Comparison of ENCODE assay signal across 23 cellular contexts in genomic region chr13:33318037-33318436, GRCh38. TPM values are rescaled to one million over a fixed set of nuclear protein-coding genes. Genes with fewer than 3 reads are reported as not detected.
DNase-seq lines count a peak whose midpoint lies in the region; ATAC-seq, FAIRE-seq and TF ChIP-seq lines count a peak whose summit lies in the region.
"Had no signal": no experiment of that assay in that cellular context is flagged by ENCODE, and none has a peak within 500 bp of the region (broad histone marks: within the 10 kb centered on the region; RNA-seq: fewer than 3 reads in every experiment).

No MANE protein-coding gene starts in this region.

- intact Hi-C loops in dorsolateral prefrontal cortex (cut with DNase I) = no loop called here

- H3K27ac ChIP-seq in HEK293 (ENCODE audit: extremely low read depth, low read depth, low read length) (no peak overlapping the region), dorsolateral prefrontal cortex (no peak overlapping the region)
- H3K27ac ChIP-seq: 22Rv1, BLaER1, C4-2B had no signal

- no peaks in the 10 kb centered on the region for H3K4me1 ChIP-seq in HEK293 (ENCODE audit: control insufficient read depth, insufficient read depth, low read length)
- H3K4me1 ChIP-seq: BLaER1, Caco-2 had no signal

- no peaks in the 10 kb centered on the region for H3K27me3 ChIP-seq in bronchial epithelial cell (ENCODE audit: control insufficient read depth, insufficient read depth, low read length)
- H3K27me3 ChIP-seq in dorsolateral prefrontal cortex = no peaks in the 10 kb centered on the region
- H3K27me3 ChIP-seq: BLaER1 had no signal

- ATAC-seq in GM19035 (IDR thresholded peaks at IDR 0.05; ENCODE audit: unreplicated experiment) = no peak
- ATAC-seq: CD8-positive, alpha-beta T cell had no signal

- TF ChIP-seq CTCF in HEK293 (tag by site-specific recombination; IDR thresholded peaks at IDR 0.05) (no peak), bronchial epithelial cell (IDR thresholded peaks at IDR 0.05; ENCODE audit: insufficient read depth, low read length, severe bottlenecking) (no peak), dorsolateral prefrontal cortex (IDR thresholded peaks at IDR 0.05 in 54 of 56, conservative IDR thresholded peaks at IDR 0.05 in 2 of 56; ENCODE audit: low read depth in 1 of 56, partially characterized antibody in 56 of 56) (no peak)

- CTCF ChIA-PET in HEK293 (lab: Yijun Ruan, JAX) = no interaction called here

- H3K4me3 ChIP-seq in HEK293 (ENCODE audit: low read depth, low read length) (no peak overlapping the region), bronchial epithelial cell (ENCODE audit: low read depth, low read length) (no peak overlapping the region), dorsolateral prefrontal cortex (no peak overlapping the region)
- H3K4me3 ChIP-seq: BLaER1, HAP-1 had no signal

- H3K36me3 ChIP-seq in HEK293 (ENCODE audit: control insufficient read depth in 2 of 2, insufficient read depth in 1 of 2, low read length in 2 of 2) (no peaks in the 10 kb centered on the region), bronchial epithelial cell (ENCODE audit: control insufficient read depth, insufficient read depth, low read length) (no peaks in the 10 kb centered on the region)
- H3K36me3 ChIP-seq: BLaER1, HAP-1 had no signal

- no peak for FAIRE-seq in bronchial epithelial cell (lab: Jason Lieb, UNC)
- FAIRE-seq: A204.1, D721Med, GM12891, H54 had no signal

- POLR2A ChIA-PET in HEK293 (lab: Yijun Ruan, JAX) = no interaction called here

- H3K9me3 ChIP-seq in HEK293 (ENCODE audit: control insufficient read depth, insufficient read depth, low read depth, low read length) = no peaks in the 10 kb centered on the region
- H3K9me3 ChIP-seq: BLaER1, Caco-2, HAP-1 had no signal

- DNase-seq in ELR (ENCODE audit: low read depth) = peak; percentile 62
- peak; percentile 31 for DNase-seq in LHCN-M2 (ENCODE audit: low read depth)
- DNase-seq in bronchial epithelial cell (ENCODE audit: low read depth) = peak; percentile 12
- DNase-seq in NCI-H1417 (lab: John Stamatoyannopoulos, UW) = no peak
- DNase-seq in NOMO-1 (lab: John Stamatoyannopoulos, UW; ENCODE audit: unreplicated experiment in 2 of 2) = no peak
- DNase-seq in dorsolateral prefrontal cortex = no peak
- DNase-seq: Caco-2; CD4-positive, CD25-positive, alpha-beta regulatory T cell; CD8-positive, alpha-beta T cell; DMS 273 treated with DMSO at 0.1 percent for 48 hours; DMS79; GF-D8; GOT3 had no signal

TF ChIP-seq in HEK293, 187 proteins besides CTCF, POLR2A, EP300 and RAD21:
- peak; percentile 84 for TF ChIP-seq ZNF133 (tag by site-specific recombination; IDR thresholded peaks at IDR 0.05)
- no peak for TF ChIP-seq ZNF140 (tag by site-specific recombination; IDR thresholded peaks at IDR 0.05)

RNA-seq across cellular contexts. Expression of gene STARD13, which starts 32.5 kb away (rescaled TPM):
- total RNA-seq in LHCN-M2 (2014; rRNA removed) (38.7 and 40.2 TPM in 2 replicates), bronchial epithelial cell (1.0 and 2.1 TPM in 2 replicates), dorsolateral prefrontal cortex (10 to 100 TPM; 42.3 to 91.6 (median 62.0) TPM)
- 22.9 TPM for polyA plus RNA-seq in LHCN-M2 (2012)
- total RNA-seq: CD4-positive, CD25-positive, alpha-beta regulatory T cell; CD8-positive, alpha-beta T cell had no signal
- polyA plus RNA-seq: CD4-positive, CD25-positive, alpha-beta regulatory T cell had no signal

Comparison
In these comparisons a context has a peak if more than half of its experiments do, and no peak if none do; other contexts are left out.
1. DNase-seq: peak in ELR (single experiment), LHCN-M2 (single experiment) and bronchial epithelial cell (single experiment); none in NCI-H1417 (0 of 3), NOMO-1 (0 of 2) and dorsolateral prefrontal cortex (0 of 10).
2. RNA of gene STARD13, which starts 32.5 kb away (total RNA-seq): 42.3 to 91.6 TPM in dorsolateral prefrontal cortex and 38.7 to 40.2 TPM in LHCN-M2; 1.0 to 2.1 TPM in bronchial epithelial cell; every median in the first group is over 10 times any median in the second.